In the genomic region with DNA sequence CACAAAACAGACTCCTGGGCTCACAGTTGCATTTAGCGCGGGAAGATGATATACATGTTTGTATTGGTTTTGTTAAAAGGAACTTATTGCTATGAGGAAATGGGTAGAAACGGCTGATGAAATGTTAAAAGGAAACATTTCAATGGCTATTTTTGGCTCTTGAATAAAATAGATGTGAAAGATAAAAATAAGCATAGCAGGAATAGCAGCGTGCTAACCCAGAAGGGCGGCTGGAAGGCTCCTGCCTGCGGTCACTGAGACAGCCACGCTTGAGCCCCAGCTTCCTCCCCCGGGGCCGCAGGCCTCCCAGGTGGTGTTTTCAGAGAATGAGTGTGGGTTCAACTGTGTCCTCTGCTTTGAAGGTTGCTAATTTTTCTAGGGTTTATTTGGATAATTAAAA, we compare ENCODE assay signal across 11 cellular contexts. TPM values are rescaled to one million over a fixed set of nuclear protein-coding genes. Genes with fewer than 3 reads are reported as not detected.
DNase-seq lines count a peak whose midpoint lies in the region; ATAC-seq, FAIRE-seq and TF ChIP-seq lines count a peak whose summit lies in the region.
"Had no signal": no experiment of that assay in that cellular context is flagged by ENCODE, and none has a peak within 500 bp of the region (broad histone marks: within the 10 kb centered on the region; RNA-seq: fewer than 3 reads in every experiment).

No MANE protein-coding gene starts in this region.

- H3K9me3 ChIP-seq in uterus (peaks cover 0 to 3% of the 10 kb centered on the region in 2 donors), breast epithelium (no peaks in the 10 kb centered on the region)
- H3K9me3 ChIP-seq: psoas muscle had no signal

- H3K27ac ChIP-seq in uterus: no peak overlapping the region
- no peak overlapping the region for H3K27ac ChIP-seq in breast epithelium
- H3K27ac ChIP-seq: psoas muscle had no signal

- H3K9me3 Mint-ChIP-seq in activated T-cell treated with anti-CD3 and anti-CD28 coated beads, Interleukin-2, amount 50 U/mL, for 4 hours: no peaks in the 10 kb centered on the region
- H3K9me3 Mint-ChIP-seq: activated naive CD8-positive, alpha-beta T cell treated with anti-CD3 and anti-CD28 coated beads, Interleukin-2, amount 10 ng/mL, durations not matched to agents 7 days and 5 days; T-helper 1 cell treated with Interleukin-12 subunit alpha and Interleukin-12 subunit beta and Interleukin-4 antibody, amounts not matched to agents 30 μg/mL and 1 μg/mL, for 36 hours had no signal

- TF ChIP-seq POLR2A in uterus (IDR thresholded peaks at IDR 0.05): no peak
- no peak for TF ChIP-seq POLR2A in breast epithelium (IDR thresholded peaks at IDR 0.05)

- intact Hi-C loops in uterus (cut with DNase I; ENCODE audit: low total_unique reads) (no loop called here), breast epithelium (cut with DNase I; ENCODE audit: low total_unique reads) (no loop called here)

- H3K27me3 Mint-ChIP-seq in activated T-cell treated with anti-CD3 and anti-CD28 coated beads, Interleukin-2, amount 50 U/mL, for 4 hours (ENCODE audit: low read depth): no peaks in the 10 kb centered on the region
- H3K27me3 Mint-ChIP-seq: activated naive CD8-positive, alpha-beta T cell treated with anti-CD3 and anti-CD28 coated beads, Interleukin-2, amount 10 ng/mL, durations not matched to agents 7 days and 5 days had no signal

- FAIRE-seq in urothelium cell line (lab: Jason Lieb, UNC): no peak

- no peaks in the 10 kb centered on the region for H3K4me1 ChIP-seq in uterus
- H3K4me1 ChIP-seq in breast epithelium: no peaks in the 10 kb centered on the region
- H3K4me1 ChIP-seq: psoas muscle had no signal

- peaks cover 12% of the 10 kb centered on the region for H3K36me3 Mint-ChIP-seq in activated T-cell treated with anti-CD3 and anti-CD28 coated beads, Interleukin-2, amount 50 U/mL, for 4 hours (ENCODE audit: insufficient read depth)

- H3K4me3 ChIP-seq in uterus (no peak overlapping the region), breast epithelium (no peak overlapping the region)
- H3K4me3 ChIP-seq: psoas muscle had no signal

- H3K4me3 Mint-ChIP-seq in activated T-cell treated with anti-CD3 and anti-CD28 coated beads, Interleukin-2, amount 50 U/mL, for 4 hours: no peak overlapping the region
- H3K4me3 Mint-ChIP-seq: T-helper 1 cell treated with Interleukin-12 subunit alpha and Interleukin-12 subunit beta and Interleukin-4 antibody, amounts not matched to agents 30 μg/mL and 1 μg/mL, for 36 hours had no signal

- peaks cover 26% of the 10 kb centered on the region for H3K4me1 Mint-ChIP-seq in activated T-cell treated with anti-CD3 and anti-CD28 coated beads, Interleukin-2, amount 50 U/mL, for 4 hours (ENCODE audit: low read depth)

- ATAC-seq in GM18511 (IDR thresholded peaks at IDR 0.05; ENCODE audit: unreplicated experiment) (peak; percentile 71), GM21717 (IDR thresholded peaks at IDR 0.05; ENCODE audit: unreplicated experiment) (peak; percentile 48), HG03571 (IDR thresholded peaks at IDR 0.05; ENCODE audit: unreplicated experiment) (peak; percentile 83)
- ATAC-seq in activated T-cell treated with anti-CD3 and anti-CD28 coated beads, Interleukin-2, amount 50 U/mL, for 4 hours: no peak
- ATAC-seq: psoas muscle had no signal

- TF ChIP-seq CTCF in uterus (IDR thresholded peaks at IDR 0.05) (no peak), breast epithelium (IDR thresholded peaks at IDR 0.05) (no peak)

- no peaks in the 10 kb centered on the region for H3K36me3 ChIP-seq in uterus
- H3K36me3 ChIP-seq in breast epithelium: no peaks in the 10 kb centered on the region

- DNase-seq in germinal center (ENCODE audit: low spot score) (peak; percentile 71), uterus (no peak), breast epithelium (ENCODE audit: low spot score in 2 of 2) (no peak), urothelium cell line (ENCODE audit: low spot score) (no peak)
- DNase-seq in activated T-cell treated with anti-CD3 and anti-CD28 coated beads, Interleukin-2, amount 50 U/mL, for 4 hours: no peak
- DNase-seq: activated naive CD8-positive, alpha-beta T cell treated with anti-CD3 and anti-CD28 coated beads, Interleukin-2, amount 10 ng/mL, durations not matched to agents 7 days and 5 days; psoas muscle had no signal

- H3K27me3 ChIP-seq in uterus: no peaks in the 10 kb centered on the region
- H3K27me3 ChIP-seq in breast epithelium: peaks cover 0 to 6% of the 10 kb centered on the region in 2 donors

RNA-seq across cellular contexts. Expression of a gene that starts 35.0 kb away (rescaled TPM):
- 1 to 10 TPM in 3 of 4 donors, under 1 TPM in 1; 0.88 to 3.6 (median 1.5) TPM for total RNA-seq in uterus
- total RNA-seq in breast epithelium: 1 to 10 TPM; 2.9 to 4.7 (median 3.7) TPM
- under 1 TPM; 0.05 to 0.35 (median 0.08) TPM for total RNA-seq in activated T-cell treated with anti-CD3 and anti-CD28 coated beads, Interleukin-2, amount 50 U/mL, for 4 hours

Comparison
In these comparisons a context has a peak if more than half of its experiments do, and no peak if none do; other contexts are left out.
1. ATAC-seq: peak in GM18511 (single experiment), GM21717 (single experiment) and HG03571 (single experiment); none in activated T-cell treated with anti-CD3 and anti-CD28 coated beads, Interleukin-2, amount 50 U/mL, for 4 hours (0 of 2).